In genomic region chr11:88332851-88333250, GRCh38 we compare ENCODE assay signal across 21 cellular contexts. TPM values are rescaled to one million over a fixed set of nuclear protein-coding genes. Genes with fewer than 3 reads are reported as not detected.
DNase-seq lines count a peak whose midpoint lies in the region; ATAC-seq and TF ChIP-seq lines count a peak whose summit lies in the region.
"Had no signal": no experiment of that assay in that cellular context is flagged by ENCODE, and none has a peak within 500 bp of the region (broad histone marks: within the 10 kb centered on the region; RNA-seq: fewer than 3 reads in every experiment).

No MANE protein-coding gene starts in this region.

- CTCF ChIA-PET in IMR-90 (lab: Yijun Ruan, JAX): no interaction called here

- WGBS in IMR-90 (ENCODE audit: extremely low coverage in 2 of 2, insufficient read length in 1 of 2), 2 experiments: no CpG with 5 or more reads among the region's 1 CpG
- WGBS in thyroid gland, 2 donors: 93 to 96% methylated on average over 1 of the region's 1 CpG

- peaks cover 31% of the 10 kb centered on the region for H4K20me1 ChIP-seq in IMR-90 (ENCODE audit: insufficient read depth, low read length)

- H4K91ac ChIP-seq in IMR-90 (ENCODE audit: insufficient read depth, low read depth, low read length): no peak overlapping the region

- no peak overlapping the region for H3K27ac ChIP-seq in IMR-90 (ENCODE audit: insufficient read depth, low read length)
- H3K27ac ChIP-seq in WERI-Rb-1: no peak overlapping the region
- no peak overlapping the region for H3K27ac ChIP-seq in thyroid gland
- H3K27ac ChIP-seq: coronary artery had no signal

- H2BK15ac ChIP-seq in IMR-90 (ENCODE audit: low read depth, low read length): no peak overlapping the region

- no peak for TF ChIP-seq POLR2A in IMR-90 (IDR thresholded peaks at IDR 0.05; ENCODE audit: low read depth, low read length)
- TF ChIP-seq POLR2A in thyroid gland (IDR thresholded peaks at IDR 0.05): no peak

- no peak overlapping the region for H2AFZ ChIP-seq in IMR-90 (replicated peaks; ENCODE audit: low read length, poor library complexity)

- intact Hi-C loops in IMR-90 (cut with micrococcal nuclease): no loop called here
- intact Hi-C loops in thyroid gland (cut with DNase I): no loop called here

- no peak overlapping the region for H3K56ac ChIP-seq in IMR-90 (ENCODE audit: extremely low read depth, insufficient read depth, low read length)

- in situ Hi-C loops in IMR-90 (cut with MboI; ENCODE audit: low sequenced_read_pairs): no loop called here

- H3K4me2 ChIP-seq in IMR-90 (ENCODE audit: low read depth, low read length): no peak overlapping the region

- ATAC-seq in IMR-90 (ENCODE audit: low read depth): no peak
- no peak for ATAC-seq in central memory CD8-positive, alpha-beta T cell (replicated peaks; ENCODE audit: extremely low read depth, poor library complexity, severe bottlenecking)
- ATAC-seq in natural killer cell treated with Interleukin-12 subunit alpha and Interleukin-12 subunit beta and Interleukin-15 and Interleukin-18, amount 100 ng/mL, for 72 hours: no peak
- ATAC-seq: stimulated activated naive CD8-positive, alpha-beta T cell treated with anti-CD3 and anti-CD28 coated beads, Interleukin-15, amount 100 ng/mL, for 72 hours had no signal

- H2BK5ac ChIP-seq in IMR-90 (ENCODE audit: low read depth, low read length, poor library complexity, severe bottlenecking): no peak overlapping the region

- no peak for DNase-seq in T-helper 1 cell
- DNase-seq in IMR-90: no peak
- DNase-seq in central memory CD8-positive, alpha-beta T cell (ENCODE audit: low spot score in 2 of 2): no peak
- no peak for DNase-seq in natural killer cell treated with Interleukin-12 subunit alpha and Interleukin-12 subunit beta and Interleukin-15 and Interleukin-18, amount 100 ng/mL, for 72 hours (ENCODE audit: low spot score)
- DNase-seq in WERI-Rb-1: no peak
- DNase-seq in thyroid gland: no peak
- no peak for DNase-seq in activated CD4-positive, CD25-positive, alpha-beta regulatory T cell (lab: John Stamatoyannopoulos, UW)
- DNase-seq: 8988T; activated CD4-positive, alpha-beta T cell treated with anti-CD3 and anti-CD28 coated beads, Interleukin-2, amount 50 U/mL, for 48 hours; BE2C; hippocampal formation; MM.1S; NCI-H187 treated with DMSO at 0.1 percent for 48 hours; NCI-H446; stimulated activated CD4-positive, alpha-beta T cell treated with anti-CD3 and anti-CD28 coated beads, Interleukin-2, amount 100 ng/mL, for 24 hours; stimulated activated naive CD8-positive, alpha-beta T cell treated with anti-CD3 and anti-CD28 coated beads, Interleukin-15, amount 100 ng/mL, for 72 hours had no signal

- peak overlapping the region; percentile 6 for H3K4me3 Mint-ChIP-seq in T-helper 1 cell treated with Interleukin-12 subunit alpha and Interleukin-12 subunit beta and Interleukin-4 antibody, amounts not matched to agents 30 μg/mL and 1 μg/mL, for 36 hours
- H3K4me3 Mint-ChIP-seq in central memory CD8-positive, alpha-beta T cell: peak overlapping the region; percentile 25
- H3K4me3 Mint-ChIP-seq in natural killer cell treated with Interleukin-12 subunit alpha and Interleukin-12 subunit beta and Interleukin-15 and Interleukin-18, amount 100 ng/mL, for 72 hours: peak overlapping the region; percentile 93
- H3K4me3 Mint-ChIP-seq: activated naive CD8-positive, alpha-beta T cell; nephron; stimulated activated naive CD8-positive, alpha-beta T cell treated with anti-CD3 and anti-CD28 coated beads, Interleukin-15, amount 100 ng/mL, for 72 hours; type B pancreatic cell had no signal

- no peak overlapping the region for H3K23ac ChIP-seq in IMR-90 (ENCODE audit: low read depth, low read length)

- H3K4me3 ChIP-seq in IMR-90 (ENCODE audit: insufficient read depth, low read depth, low read length): no peak overlapping the region
- H3K4me3 ChIP-seq in WERI-Rb-1 (ENCODE audit: low read depth, low read length): no peak overlapping the region
- H3K4me3 ChIP-seq in thyroid gland (replicated peaks in 1 of 3): no peak overlapping the region
- H3K4me3 ChIP-seq: coronary artery had no signal

- no peak overlapping the region for H2BK120ac ChIP-seq in IMR-90 (ENCODE audit: low read depth, low read length)

- POLR2A ChIA-PET in IMR-90 (lab: Charles Lee; ENCODE audit: unreplicated experiment): no interaction called here

- no peak overlapping the region for H3K14ac ChIP-seq in IMR-90 (replicated peaks; ENCODE audit: low read depth, low read length)

- H3K4me1 ChIP-seq in IMR-90 (ENCODE audit: control insufficient read depth, insufficient read depth, low read length) (peaks cover 2% of the 10 kb centered on the region), thyroid gland (peaks cover 0 to 4% of the 10 kb centered on the region in 2 donors)
- H3K4me1 ChIP-seq: BE2C had no signal

- H3K9me3 ChIP-seq in IMR-90 (ENCODE audit: control insufficient read depth, insufficient read depth, low read length): no peaks in the 10 kb centered on the region
- no peaks in the 10 kb centered on the region for H3K9me3 ChIP-seq in WERI-Rb-1 (ENCODE audit: severe bottlenecking)
- H3K9me3 ChIP-seq in thyroid gland: no peaks in the 10 kb centered on the region
- H3K9me3 ChIP-seq: BE2C had no signal

- no peak overlapping the region for H4K5ac ChIP-seq in IMR-90 (ENCODE audit: low read depth, low read length)

- no peak overlapping the region for H3K4ac ChIP-seq in IMR-90 (ENCODE audit: low read depth, low read length)

- no peak overlapping the region for H3K27ac Mint-ChIP-seq in T-helper 1 cell treated with Interleukin-12 subunit alpha and Interleukin-12 subunit beta and Interleukin-4 antibody, amounts not matched to agents 30 μg/mL and 1 μg/mL, for 36 hours
- no peak overlapping the region for H3K27ac Mint-ChIP-seq in central memory CD8-positive, alpha-beta T cell (ENCODE audit: low read depth)
- H3K27ac Mint-ChIP-seq in natural killer cell treated with Interleukin-12 subunit alpha and Interleukin-12 subunit beta and Interleukin-15 and Interleukin-18, amount 100 ng/mL, for 72 hours: peak overlapping the region; percentile 51 to 81
- H3K27ac Mint-ChIP-seq: activated naive CD8-positive, alpha-beta T cell; nephron; stimulated activated naive CD8-positive, alpha-beta T cell treated with anti-CD3 and anti-CD28 coated beads, Interleukin-15, amount 100 ng/mL, for 72 hours; type B pancreatic cell had no signal

- no TSS peak for BruUV-seq in IMR-90 (replicated peaks; lab: Mats Ljungman, UMichigan)

- dilution Hi-C loops in IMR-90 (cut with HindIII; ENCODE audit: low sequenced_read_pairs, unreplicated experiment): no loop called here

- H2BK20ac ChIP-seq in IMR-90 (ENCODE audit: low read depth, low read length): no peak overlapping the region

- H3K27me3 ChIP-seq in IMR-90 (ENCODE audit: control insufficient read depth, insufficient read depth, low read length) (no peaks in the 10 kb centered on the region), WERI-Rb-1 (ENCODE audit: insufficient read depth, low read depth, severe bottlenecking) (no peaks in the 10 kb centered on the region), thyroid gland (no peaks in the 10 kb centered on the region)
- H3K27me3 ChIP-seq: BE2C had no signal

- TF ChIP-seq CTCF in IMR-90 (conservative IDR thresholded peaks at IDR 0.05; ENCODE audit: low read depth, low read length) (no peak), WERI-Rb-1 (IDR thresholded peaks at IDR 0.05; ENCODE audit: low read depth, low read length) (no peak), thyroid gland (IDR thresholded peaks at IDR 0.05) (no peak)

- H3K36me3 ChIP-seq in IMR-90 (ENCODE audit: control insufficient read depth, insufficient read depth, low read length) (peaks cover 39% of the 10 kb centered on the region), WERI-Rb-1 (no peaks in the 10 kb centered on the region; the same call in none of the 2 replicates), thyroid gland (no peaks in the 10 kb centered on the region)

- no peaks in the 10 kb centered on the region for H3K9me3 Mint-ChIP-seq in T-helper 1 cell treated with Interleukin-12 subunit alpha and Interleukin-12 subunit beta and Interleukin-4 antibody, amounts not matched to agents 30 μg/mL and 1 μg/mL, for 36 hours
- no peaks in the 10 kb centered on the region for H3K9me3 Mint-ChIP-seq in central memory CD8-positive, alpha-beta T cell
- H3K9me3 Mint-ChIP-seq in natural killer cell treated with Interleukin-12 subunit alpha and Interleukin-12 subunit beta and Interleukin-15 and Interleukin-18, amount 100 ng/mL, for 72 hours: no peaks in the 10 kb centered on the region
- H3K9me3 Mint-ChIP-seq: nephron; stimulated activated naive CD8-positive, alpha-beta T cell treated with anti-CD3 and anti-CD28 coated beads, Interleukin-15, amount 100 ng/mL, for 72 hours; type B pancreatic cell had no signal

- no peak overlapping the region for H3K9ac ChIP-seq in IMR-90 (ENCODE audit: low read depth, low read length)

- no peaks in the 10 kb centered on the region for H3K27me3 Mint-ChIP-seq in T-helper 1 cell treated with Interleukin-12 subunit alpha and Interleukin-12 subunit beta and Interleukin-4 antibody, amounts not matched to agents 30 μg/mL and 1 μg/mL, for 36 hours (ENCODE audit: low read depth)
- H3K27me3 Mint-ChIP-seq in central memory CD8-positive, alpha-beta T cell: no peaks in the 10 kb centered on the region
- H3K27me3 Mint-ChIP-seq in natural killer cell treated with Interleukin-12 subunit alpha and Interleukin-12 subunit beta and Interleukin-15 and Interleukin-18, amount 100 ng/mL, for 72 hours: no peaks in the 10 kb centered on the region
- H3K27me3 Mint-ChIP-seq: activated naive CD8-positive, alpha-beta T cell; stimulated activated naive CD8-positive, alpha-beta T cell treated with anti-CD3 and anti-CD28 coated beads, Interleukin-15, amount 100 ng/mL, for 72 hours; type B pancreatic cell had no signal

- TF ChIP-seq RAD21 in IMR-90 (IDR thresholded peaks at IDR 0.05; ENCODE audit: low read length): no peak

- H3K18ac ChIP-seq in IMR-90 (ENCODE audit: low read depth, low read length): no peak overlapping the region

- H3K4me1 Mint-ChIP-seq in T-helper 1 cell treated with Interleukin-12 subunit alpha and Interleukin-12 subunit beta and Interleukin-4 antibody, amounts not matched to agents 30 μg/mL and 1 μg/mL, for 36 hours (ENCODE audit: low read depth): peaks cover 51% of the 10 kb centered on the region
- H3K4me1 Mint-ChIP-seq in central memory CD8-positive, alpha-beta T cell: peaks cover 57% of the 10 kb centered on the region
- peaks cover 42 to 67% of the 10 kb centered on the region in 2 donors for H3K4me1 Mint-ChIP-seq in natural killer cell treated with Interleukin-12 subunit alpha and Interleukin-12 subunit beta and Interleukin-15 and Interleukin-18, amount 100 ng/mL, for 72 hours (ENCODE audit: low read depth in 2 of 2)

- peaks cover 15 to 71% of the 10 kb centered on the region in 2 experiments for H3K79me1 ChIP-seq in IMR-90 (ENCODE audit: low read depth in 1 of 2, low read length in 2 of 2)

- H3K9me1 ChIP-seq in IMR-90 (ENCODE audit: insufficient read depth, low read length): peaks cover 7% of the 10 kb centered on the region

- H2AK9ac ChIP-seq in IMR-90 (replicated peaks; ENCODE audit: low read depth, low read length, poor library complexity): no peak overlapping the region

- no peak overlapping the region for H4K8ac ChIP-seq in IMR-90 (ENCODE audit: low read depth in 2 of 2, low read length in 2 of 2)

- peaks cover 61% of the 10 kb centered on the region for H3K36me3 Mint-ChIP-seq in T-helper 1 cell treated with Interleukin-12 subunit alpha and Interleukin-12 subunit beta and Interleukin-4 antibody, amounts not matched to agents 30 μg/mL and 1 μg/mL, for 36 hours (ENCODE audit: low read depth)
- H3K36me3 Mint-ChIP-seq in central memory CD8-positive, alpha-beta T cell (ENCODE audit: insufficient read depth): peaks cover 67% of the 10 kb centered on the region
- peaks cover 54% of the 10 kb centered on the region for H3K36me3 Mint-ChIP-seq in natural killer cell treated with Interleukin-12 subunit alpha and Interleukin-12 subunit beta and Interleukin-15 and Interleukin-18, amount 100 ng/mL, for 72 hours

- no peak overlapping the region for H2AK5ac ChIP-seq in IMR-90 (ENCODE audit: low read depth, low read length)

RNA-seq across cellular contexts. Expression of gene CTSC, which starts 4.7 kb away (rescaled TPM):
- 178 and 208 TPM in 2 replicates for total RNA-seq in IMR-90 (2012; rRNA removed)
- 267 and 299 TPM in 2 replicates for polyA plus RNA-seq in IMR-90 (2012; rRNA removed)
- polyA plus RNA-seq in IMR-90 (2012; cell fraction: cytosol; rRNA removed): 73.5 and 320 TPM in 2 replicates
- 116 and 140 TPM in 2 replicates for polyA plus RNA-seq in IMR-90 (2012; cell fraction: nucleus; rRNA removed; ENCODE audit: low replicate concordance)
- total RNA-seq in natural killer cell treated with Interleukin-12 subunit alpha and Interleukin-12 subunit beta and Interleukin-15 and Interleukin-18, amount 100 ng/mL, for 72 hours: 100 to 1,000 TPM; 213 to 381 TPM
- total RNA-seq in thyroid gland: 10 to 100 TPM; 54.8 to 87.5 (median 64.2) TPM

Comparison
In these comparisons a context has a peak if more than half of its experiments do, and no peak if none do; other contexts are left out.
1. H3K27ac Mint-ChIP-seq: peak in natural killer cell treated with Interleukin-12 subunit alpha and Interleukin-12 subunit beta and Interleukin-15 and Interleukin-18, amount 100 ng/mL, for 72 hours (2 of 2); none in T-helper 1 cell treated with Interleukin-12 subunit alpha and Interleukin-12 subunit beta and Interleukin-4 antibody, amounts not matched to agents 30 μg/mL and 1 μg/mL, for 36 hours (single experiment) and central memory CD8-positive, alpha-beta T cell (single experiment).
2. H3K4me3 Mint-ChIP-seq: peak in every context shown above with its lines; median percentile 93 in natural killer cell treated with Interleukin-12 subunit alpha and Interleukin-12 subunit beta and Interleukin-15 and Interleukin-18, amount 100 ng/mL, for 72 hours; 25 in central memory CD8-positive, alpha-beta T cell; 6 in T-helper 1 cell treated with Interleukin-12 subunit alpha and Interleukin-12 subunit beta and Interleukin-4 antibody, amounts not matched to agents 30 μg/mL and 1 μg/mL, for 36 hours.